Comparison of ENCODE assay signal across 8 cellular contexts in the genomic region with DNA sequence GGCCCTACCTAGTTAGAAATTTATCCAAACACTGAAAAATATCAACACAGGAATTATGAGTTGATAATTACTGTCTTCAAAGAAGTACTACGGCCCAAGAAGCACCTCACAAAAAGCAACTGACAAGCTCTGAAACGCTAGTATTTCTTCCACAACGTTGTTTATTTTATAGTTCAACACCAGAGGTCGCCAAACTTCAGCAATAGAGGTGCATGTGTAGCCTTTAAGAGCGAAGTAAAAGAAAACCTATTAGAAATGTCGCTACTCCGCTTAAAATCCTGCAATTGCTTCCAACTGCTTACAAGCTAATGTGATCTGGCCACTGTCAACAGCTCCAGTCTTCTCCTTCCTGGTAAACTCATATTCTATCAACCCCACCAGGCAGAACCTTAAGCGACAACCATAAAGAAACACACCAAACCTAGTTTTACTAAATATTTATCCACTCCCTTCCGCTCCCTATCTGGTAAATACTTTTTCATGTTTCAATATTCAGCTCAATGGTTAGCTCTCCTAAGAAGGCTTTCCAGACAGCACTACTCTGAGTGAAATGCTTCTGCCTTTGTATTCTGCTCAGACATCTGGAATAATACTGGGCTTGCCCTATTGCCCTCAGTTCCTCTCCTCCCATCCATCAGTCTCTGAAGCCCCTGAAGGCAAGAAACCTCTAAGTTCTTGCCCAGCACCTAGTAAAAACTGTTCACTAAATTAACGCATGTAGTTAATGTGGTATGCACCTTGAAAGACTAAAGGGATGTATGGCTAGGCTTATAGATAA.
DNase-seq lines count a peak whose midpoint lies in the region; ATAC-seq and TF ChIP-seq lines count a peak whose summit lies in the region.

No MANE protein-coding gene starts in this region.

- BruUV-seq in A673 (replicated peaks; lab: Mats Ljungman, UMichigan) (no TSS peak), Panc1 (replicated peaks; lab: Mats Ljungman, UMichigan) (no TSS peak)

- H2AFZ ChIP-seq in smooth muscle cell (ENCODE audit: low read depth) = no peak overlapping the region

- H3K9ac ChIP-seq in smooth muscle cell (ENCODE audit: low read depth) = no peak overlapping the region

- H3F3A ChIP-seq in smooth muscle cell (ENCODE audit: low read depth) = no peaks in the 10 kb centered on the region

- WGBS in smooth muscle cell (ENCODE audit: low lambda C conversion rate) = 50% methylated on average over 10 of the region's 10 CpGs

- POLR2A ChIA-PET in A673 (lab: Charles Lee; ENCODE audit: low non-redundant PET) = interaction anchor here (0.6 kb wide), 1 partner anchor 116 kb away, joined by 4 read pairs; no protein-coding TSS in a partner anchor
- POLR2A ChIA-PET in Panc1 (lab: Charles Lee) = no interaction called here

- CTCF ChIA-PET in A673 (lab: Charles Lee) = interaction anchor here (0.6 to 1.4 kb wide), 6 partner anchors 12 to 525 kb away, joined by 3 to 10 read pairs (median 4); a partner anchor contains a TSS
- CTCF ChIA-PET in Panc1 (lab: Charles Lee) = interaction anchor here (0.6 kb wide), 1 partner anchor 254 kb away, joined by 5 read pairs; no protein-coding TSS in a partner anchor

- no peaks in the 10 kb centered on the region for H3K27me3 ChIP-seq in A673 (replicated peaks; ENCODE audit: insufficient read depth, low read depth, low read length, poor library complexity)
- no peaks in the 10 kb centered on the region for H3K27me3 ChIP-seq in Panc1 (ENCODE audit: control insufficient read depth, insufficient read depth, low read length)
- H3K27me3 ChIP-seq in smooth muscle cell (ENCODE audit: low read depth) = no peaks in the 10 kb centered on the region

- no peak overlapping the region for H3K4me2 ChIP-seq in smooth muscle cell

- intact Hi-C loops in A673 (cut with micrococcal nuclease; ENCODE audit: unreplicated experiment) (loop anchor here (2.0 to 5.0 kb wide), 5 partner anchors 200 to 665 kb away; a partner anchor contains a TSS), Panc1 (cut with micrococcal nuclease; ENCODE audit: unreplicated experiment) (loop anchor here (10.0 kb wide), 1 partner anchor 203 kb away; a partner anchor contains a TSS)

- TF ChIP-seq CTCF in A673 (conservative IDR thresholded peaks at IDR 0.05; ENCODE audit: low read depth, low read length) (peak; percentile 78), GM12864 (IDR thresholded peaks at IDR 0.05; ENCODE audit: low read depth, low read length, missing control alignments) (peak; percentile 67), Panc1 (IDR thresholded peaks at IDR 0.05) (peak; percentile 69), astrocyte of the spinal cord (IDR thresholded peaks at IDR 0.05; ENCODE audit: low read depth, low read length) (peak; percentile 59), smooth muscle cell (IDR thresholded peaks at IDR 0.05; ENCODE audit: borderline replicate concordance, insufficient read depth, poor library complexity, severe bottlenecking) (peak; percentile 52)

- peaks cover 8% of the 10 kb centered on the region for H3K79me2 ChIP-seq in smooth muscle cell (ENCODE audit: low read depth)

- no peaks in the 10 kb centered on the region for H3K4me1 ChIP-seq in A673 (ENCODE audit: insufficient read depth, low read length, poor library complexity, severe bottlenecking)
- H3K4me1 ChIP-seq in Panc1 (ENCODE audit: control insufficient read depth, insufficient read depth, low read length) = no peaks in the 10 kb centered on the region
- H3K4me1 ChIP-seq in smooth muscle cell (ENCODE audit: low read depth) = no peaks in the 10 kb centered on the region

- in situ Hi-C loops in Panc1 (cut with HindIII; ENCODE audit: low pct_unique_long_range_greater_than_20kb, low sequenced_read_pairs) = no loop called here
- in situ Hi-C loops in astrocyte of the spinal cord (cut with HindIII; ENCODE audit: low sequenced_read_pairs) = no loop called here

- H3K36me3 ChIP-seq in A673 (ENCODE audit: insufficient read depth, low read length, poor library complexity, severe bottlenecking) (peaks cover 3% of the 10 kb centered on the region), Panc1 (ENCODE audit: control insufficient read depth, insufficient read depth, low read length) (no peaks in the 10 kb centered on the region), smooth muscle cell (ENCODE audit: low read depth) (peaks cover 20% of the 10 kb centered on the region)

- H3K27ac ChIP-seq in A673 (ENCODE audit: low read depth, low read length, poor library complexity, severe bottlenecking) (no peak overlapping the region), Panc1 (ENCODE audit: low read length) (no peak overlapping the region), smooth muscle cell (ENCODE audit: low read depth) (no peak overlapping the region)

- H3K4me3 ChIP-seq in A673 (ENCODE audit: low read depth, low read length, poor library complexity, severe bottlenecking) (no peak overlapping the region), GM12864 (ENCODE audit: low read depth, low read length) (no peak overlapping the region), Panc1 (ENCODE audit: low read depth in 2 of 2, low read length in 2 of 2) (no peak overlapping the region), astrocyte of the spinal cord (ENCODE audit: low read depth, low read length) (no peak overlapping the region), smooth muscle cell (no peak overlapping the region)

- no peak for TF ChIP-seq EP300 in Ishikawa (IDR thresholded peaks at IDR 0.05; ENCODE audit: borderline replicate concordance)

- 0 out of 2 replicates have a peak, but pooled peaks have one; percentile 53 for ATAC-seq in Panc1

- peak; percentile 75 for TF ChIP-seq RAD21 in Ishikawa (IDR thresholded peaks at IDR 0.05; ENCODE audit: low read depth)

- peaks cover 8% of the 10 kb centered on the region for H4K20me1 ChIP-seq in smooth muscle cell (ENCODE audit: low read depth)

- peaks cover 12% of the 10 kb centered on the region for H3K9me3 ChIP-seq in A673 (ENCODE audit: low read depth, low read length, poor library complexity, severe bottlenecking)
- 0 out of 2 replicates have a peak, but pooled peaks cover 2% of the 10 kb centered on the region for H3K9me3 ChIP-seq in Panc1 (ENCODE audit: control insufficient read depth, insufficient read depth, low read depth, low read length)
- H3K9me3 ChIP-seq in smooth muscle cell (replicated peaks; ENCODE audit: low read depth) = no peaks in the 10 kb centered on the region

- DNase-seq in A673 (ENCODE audit: low spot score) (peak; percentile 83), GM12864 (ENCODE audit: low read depth) (peak; percentile 33), Panc1 (ENCODE audit: low read depth, low spot score) (no peak), astrocyte of the spinal cord (ENCODE audit: low read depth, low spot score) (peak; percentile 85), iPS DF 19.7 (ENCODE audit: low read depth, low spot score) (peak; percentile 17), smooth muscle cell (lab: John Stamatoyannopoulos, UW; ENCODE audit: unreplicated experiment) (no peak), OCI-M2 (lab: John Stamatoyannopoulos, UW; ENCODE audit: unreplicated experiment) (no peak)

TF ChIP-seq in Ishikawa, 13 proteins besides CTCF, POLR2A, EP300 and RAD21:
- no peak for TF ChIP-seq ZBTB7A (IDR thresholded peaks at IDR 0.05; ENCODE audit: low read depth)

Comparison
In these comparisons a context has a peak if more than half of its experiments do, and no peak if none do; other contexts are left out.
1. DNase-seq: peak in A673 (single experiment), GM12864 (single experiment), astrocyte of the spinal cord (single experiment) and iPS DF 19.7 (single experiment); none in Panc1 (single experiment), smooth muscle cell (single experiment) and OCI-M2 (single experiment).
2. Peak in every context shown above with its lines, with median percentiles within 50 percentile points of each other: CTCF ChIP-seq.